ENCODE assay signal across 8 cellular contexts in genomic region chr17:18698473-18699103, GRCh38. TPM values are rescaled to one million over a fixed set of nuclear protein-coding genes. Genes with fewer than 3 reads are reported as not detected.
DNase-seq lines count a peak whose midpoint lies in the region; ATAC-seq and TF ChIP-seq lines count a peak whose summit lies in the region.
"Not testable (repeated sequence)": the region's sequence is repeated elsewhere in the genome, so short reads cannot be mapped to it uniquely, and the experiment has no call there.

No MANE protein-coding gene starts in this region.

- H3K9me3 ChIP-seq in CD4-positive, alpha-beta memory T cell (ENCODE audit: control insufficient read depth in 1 of 2, low read length in 2 of 2); breast epithelium; right lobe of liver; thoracic aorta: not testable (repeated sequence)

- WGBS in right lobe of liver (ENCODE audit: insufficient coverage, low coverage, low lambda C conversion rate, missing lambda C conversion rate) = 54% methylated on average over 7 of the region's 8 CpGs

- H3K4me2 ChIP-seq in KMS-11 = peak overlapping the region; percentile 29; the same call in 1 of the 2 replicates

- TF ChIP-seq CTCF in KMS-11 (conservative IDR thresholded peaks at IDR 0.05; ENCODE audit: low read depth, low read length); breast epithelium (IDR thresholded peaks at IDR 0.05); fibroblast of the aortic adventitia (IDR thresholded peaks at IDR 0.05; ENCODE audit: insufficient read depth, low read length); right lobe of liver (IDR thresholded peaks at IDR 0.05); osteocyte (IDR thresholded peaks at IDR 0.05); thoracic aorta (IDR thresholded peaks at IDR 0.05): not testable (repeated sequence)

- ATAC-seq in right lobe of liver; thoracic aorta (ENCODE audit: insufficient number of reproducible peaks, low FRiP score, low read depth): not testable (repeated sequence)

- not testable (repeated sequence) for H3K36me3 ChIP-seq in CD4-positive, alpha-beta memory T cell (ENCODE audit: insufficient read depth, low read length); KMS-11 (ENCODE audit: insufficient read depth); breast epithelium; right lobe of liver; thoracic aorta

- DNase-seq in CD4-positive, alpha-beta memory T cell; activated CD4-positive, alpha-beta T cell treated with anti-CD3 and anti-CD28 coated beads, Interleukin-2, amount 10 ng/mL, durations not matched to agents 24 days and 14 days; breast epithelium (ENCODE audit: low spot score in 2 of 2); fibroblast of the aortic adventitia (ENCODE audit: low read depth); right lobe of liver; osteocyte (ENCODE audit: extremely low spot score, unreplicated experiment); thoracic aorta (ENCODE audit: low spot score): not testable (repeated sequence)

- not testable (repeated sequence) for H3K27me3 ChIP-seq in CD4-positive, alpha-beta memory T cell (ENCODE audit: insufficient read depth, low read length); KMS-11 (ENCODE audit: insufficient read depth, low read depth); breast epithelium; right lobe of liver; thoracic aorta (replicated peaks; ENCODE audit: insufficient read depth)

- H3K27me3 Mint-ChIP-seq in CD4-positive, alpha-beta memory T cell; activated CD4-positive, alpha-beta T cell treated with anti-CD3 and anti-CD28 coated beads, Interleukin-2, amount 10 ng/mL, durations not matched to agents 24 days and 14 days; osteocyte (ENCODE audit: unreplicated experiment): not testable (repeated sequence)

- intact Hi-C loops in CD4-positive, alpha-beta memory T cell (cut with micrococcal nuclease); activated CD4-positive, alpha-beta T cell treated with anti-CD3 and anti-CD28 coated beads, Interleukin-2, amount 10 ng/mL, durations not matched to agents 24 days and 14 days (cut with micrococcal nuclease); breast epithelium (cut with DNase I; ENCODE audit: low total_unique reads); right lobe of liver (cut with DNase I): not testable (repeated sequence)

- H3K27ac ChIP-seq in CD4-positive, alpha-beta memory T cell (ENCODE audit: low read depth, low read length) = peak overlapping the region; percentile 49
- not testable (repeated sequence) for H3K27ac ChIP-seq in KMS-11, breast epithelium, right lobe of liver, thoracic aorta

- H3K27ac Mint-ChIP-seq in CD4-positive, alpha-beta memory T cell = peak overlapping the region in 6 of 7 donors; percentile 49 to 89 (median 86)
- not testable (repeated sequence) for H3K27ac Mint-ChIP-seq in activated CD4-positive, alpha-beta T cell treated with anti-CD3 and anti-CD28 coated beads, Interleukin-2, amount 10 ng/mL, durations not matched to agents 24 days and 14 days; osteocyte (ENCODE audit: unreplicated experiment)

- H3K4me3 ChIP-seq in CD4-positive, alpha-beta memory T cell (ENCODE audit: low read length in 2 of 2) = peak overlapping the region in 1 of 2 donors; percentile 65
- H3K4me3 ChIP-seq in KMS-11 (IDR thresholded peaks at IDR 0.05; ENCODE audit: insufficient read depth, low read depth, low read length) = not testable (repeated sequence)
- H3K4me3 ChIP-seq in breast epithelium (peak overlapping the region; percentile 49 to 74 (median 57)), fibroblast of the aortic adventitia (ENCODE audit: low read depth, low read length) (peak overlapping the region; percentile 64), right lobe of liver (peak overlapping the region; percentile 50 to 61 (median 55)), thoracic aorta (peak overlapping the region; percentile 69)

- not testable (repeated sequence) for H3K36me3 Mint-ChIP-seq in CD4-positive, alpha-beta memory T cell; activated CD4-positive, alpha-beta T cell treated with anti-CD3 and anti-CD28 coated beads, Interleukin-2, amount 10 ng/mL, durations not matched to agents 24 days and 14 days (ENCODE audit: low read depth); osteocyte (ENCODE audit: unreplicated experiment)

- not testable (repeated sequence) for H3K9me3 Mint-ChIP-seq in CD4-positive, alpha-beta memory T cell; activated CD4-positive, alpha-beta T cell treated with anti-CD3 and anti-CD28 coated beads, Interleukin-2, amount 10 ng/mL, durations not matched to agents 24 days and 14 days; osteocyte (ENCODE audit: unreplicated experiment)

- not testable (repeated sequence) for H3K4me1 ChIP-seq in CD4-positive, alpha-beta memory T cell (ENCODE audit: insufficient read depth, low read length); KMS-11 (ENCODE audit: low read depth, poor library complexity, severe bottlenecking); breast epithelium; right lobe of liver; thoracic aorta (ENCODE audit: control insufficient read depth in 1 of 2, low read depth in 2 of 2)

- POLR2A ChIA-PET in CD4-positive, alpha-beta memory T cell (lab: Charles Lee; ENCODE audit: partially characterized antibody) = not testable (repeated sequence)

- H3K79me2 ChIP-seq in KMS-11 (ENCODE audit: insufficient read depth, low read depth) = not testable (repeated sequence)

- H4K20me1 ChIP-seq in KMS-11 (ENCODE audit: insufficient read depth) = not testable (repeated sequence)

- H2AFZ ChIP-seq in KMS-11 (ENCODE audit: low read depth) = peak overlapping the region; percentile 64; the same call in 1 of the 2 replicates

- CTCF ChIA-PET in CD4-positive, alpha-beta memory T cell (lab: Charles Lee; ENCODE audit: partially characterized antibody) = not testable (repeated sequence)

- H3K4me1 Mint-ChIP-seq in CD4-positive, alpha-beta memory T cell = peaks cover 2 to 10% (median 8%) of the 10 kb centered on the region in 4 donors
- peaks cover 13% of the 10 kb centered on the region for H3K4me1 Mint-ChIP-seq in activated CD4-positive, alpha-beta T cell treated with anti-CD3 and anti-CD28 coated beads, Interleukin-2, amount 10 ng/mL, durations not matched to agents 24 days and 14 days
- H3K4me1 Mint-ChIP-seq in osteocyte (ENCODE audit: unreplicated experiment) = not testable (repeated sequence)

- TF ChIP-seq POLR2A in breast epithelium (IDR thresholded peaks at IDR 0.05); right lobe of liver (IDR thresholded peaks at IDR 0.05): not testable (repeated sequence)

- not testable (repeated sequence) for H3K9ac ChIP-seq in KMS-11

- peak overlapping the region; percentile 90 to 94 (median 93) for H3K4me3 Mint-ChIP-seq in CD4-positive, alpha-beta memory T cell
- peak overlapping the region; percentile 88 for H3K4me3 Mint-ChIP-seq in activated CD4-positive, alpha-beta T cell treated with anti-CD3 and anti-CD28 coated beads, Interleukin-2, amount 10 ng/mL, durations not matched to agents 24 days and 14 days
- H3K4me3 Mint-ChIP-seq in osteocyte (ENCODE audit: unreplicated experiment) = peak overlapping the region; percentile 90

RNA-seq across cellular contexts. Expression of gene FOXO3B, which starts 16.5 kb away (rescaled TPM):
- 1 to 10 TPM; 5.8 to 7.1 TPM for total RNA-seq in CD4-positive, alpha-beta memory T cell
- polyA plus RNA-seq in CD4-positive, alpha-beta memory T cell = 1 to 10 TPM; 1.1 to 3.4 TPM
- 6.0 and 6.4 TPM in 2 replicates for total RNA-seq in activated CD4-positive, alpha-beta T cell treated with anti-CD3 and anti-CD28 coated beads, Interleukin-2, amount 10 ng/mL, durations not matched to agents 24 days and 14 days
- 10 to 100 TPM in 1 of 3 donors, 1 to 10 TPM in 2; 4.6 to 13.9 (median 8.2) TPM for total RNA-seq in breast epithelium
- total RNA-seq in fibroblast of the aortic adventitia (ENCODE audit: low replicate concordance) = 3.4 and 5.4 TPM in 2 replicates
- 1 to 10 TPM in 3 of 6 experiments, under 1 TPM in 3; 0.44 to 1.6 (median 1.1) TPM for total RNA-seq in right lobe of liver
- total RNA-seq in osteocyte = 8.0 and 9.6 TPM in 2 replicates
- 10 to 100 TPM in 1 of 2 donors, 1 to 10 TPM in 1; 9.9 to 21.1 TPM for total RNA-seq in thoracic aorta

RNA-seq across cellular contexts. Expression of gene FBXW10, which starts 45.3 kb away (rescaled TPM):
- not detected for total RNA-seq in CD4-positive, alpha-beta memory T cell
- polyA plus RNA-seq in CD4-positive, alpha-beta memory T cell = not detected
- 0.09 TPM in 2 replicates for total RNA-seq in activated CD4-positive, alpha-beta T cell treated with anti-CD3 and anti-CD28 coated beads, Interleukin-2, amount 10 ng/mL, durations not matched to agents 24 days and 14 days
- under 1 TPM in 1 of 3 donors, not detected in 2; 0.15 TPM for total RNA-seq in breast epithelium
- under 0.01 TPM in 1 of 2 replicates, not detected in the other for total RNA-seq in fibroblast of the aortic adventitia (ENCODE audit: low replicate concordance)
- total RNA-seq in right lobe of liver = 1 to 10 TPM in 1 of 6 experiments, under 1 TPM in 4, not detected in 1; 0.12 to 1.0 (median 0.31) TPM
- not detected in 2 replicates for total RNA-seq in osteocyte
- not detected for total RNA-seq in thoracic aorta

RNA-seq across cellular contexts. Expression of gene TBC1D28, which starts 54.4 kb away (rescaled TPM):
- not detected for total RNA-seq in CD4-positive, alpha-beta memory T cell
- polyA plus RNA-seq in CD4-positive, alpha-beta memory T cell = not detected
- not detected in 2 replicates for total RNA-seq in activated CD4-positive, alpha-beta T cell treated with anti-CD3 and anti-CD28 coated beads, Interleukin-2, amount 10 ng/mL, durations not matched to agents 24 days and 14 days
- total RNA-seq in breast epithelium = not detected
- not detected in 2 replicates for total RNA-seq in fibroblast of the aortic adventitia (ENCODE audit: low replicate concordance)
- total RNA-seq in right lobe of liver = not detected
- not detected in 2 replicates for total RNA-seq in osteocyte
- total RNA-seq in thoracic aorta = not detected
